ENCODE assay signal across 12 cellular contexts in the genomic region with DNA sequence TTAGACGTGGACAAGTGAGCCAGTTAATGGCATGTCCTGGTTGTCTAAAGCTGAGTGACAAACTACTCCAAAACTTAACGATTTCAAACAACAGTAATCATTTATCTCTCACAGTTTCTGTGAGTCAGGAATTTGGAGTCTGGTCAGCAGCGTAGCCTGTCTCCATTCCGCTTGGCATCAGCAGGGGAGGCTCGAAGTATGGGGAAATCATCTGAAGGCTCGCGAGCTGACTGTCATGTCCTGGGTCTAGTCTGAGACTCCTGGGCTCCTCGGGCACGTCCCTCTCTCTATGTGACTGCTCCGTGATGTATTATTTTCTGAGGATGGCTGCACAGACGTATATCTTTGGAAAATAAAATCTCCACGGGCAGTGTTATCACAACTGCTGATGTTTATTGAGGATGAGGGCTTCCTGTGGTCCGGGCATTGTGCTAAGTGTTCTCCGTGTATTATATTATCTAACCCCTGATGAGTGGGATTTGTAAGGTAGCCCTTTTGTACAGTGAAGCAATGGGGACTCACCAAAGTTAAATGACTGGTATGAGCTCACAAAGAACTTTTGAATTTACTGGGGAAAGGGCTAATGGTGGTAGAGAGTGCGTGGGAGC. TPM values are rescaled to one million over a fixed set of nuclear protein-coding genes. Genes with fewer than 3 reads are reported as not detected.
DNase-seq lines count a peak whose midpoint lies in the region; ATAC-seq and TF ChIP-seq lines count a peak whose summit lies in the region.
"Had no signal": no experiment of that assay in that cellular context is flagged by ENCODE, and none has a peak within 500 bp of the region (broad histone marks: within the 10 kb centered on the region; RNA-seq: fewer than 3 reads in every experiment).

No MANE protein-coding gene starts in this region.

- H3K36me3 Mint-ChIP-seq in memory B cell = peaks cover 19% of the 10 kb centered on the region

- peak; percentile 52 for DNase-seq in AG08396 (ENCODE audit: low spot score)
- DNase-seq in NCI-H146 treated with DMSO at 0.1 percent for 48 hours (lab: John Stamatoyannopoulos, UW; ENCODE audit: unreplicated experiment) = peak; percentile 65
- peak; percentile 71 for DNase-seq in brain microvascular endothelial cell
- no peak for DNase-seq in memory B cell (ENCODE audit: low spot score in 2 of 2)
- DNase-seq in sciatic nerve (ENCODE audit: low spot score) = no peak
- no peak for DNase-seq in NCI-H526 (lab: John Stamatoyannopoulos, UW)
- DNase-seq in activated CD4-positive, alpha-beta T cell treated with anti-CD3 and anti-CD28 coated beads for 4 hours = no peak
- DNase-seq: activated CD8-positive, alpha-beta memory T cell treated with anti-CD3 and anti-CD28 coated beads, Interleukin-2, amount 10 ng/mL, durations not matched to agents 7 days and 5 days; NCI-H1436 treated with DMSO at 0.1 percent for 48 hours; PC-3 had no signal

- no peak for TF ChIP-seq CTCF in brain microvascular endothelial cell (IDR thresholded peaks at IDR 0.05; ENCODE audit: low read depth, low read length, missing control alignments)

- no peaks in the 10 kb centered on the region for H3K27me3 Mint-ChIP-seq in memory B cell
- H3K27me3 Mint-ChIP-seq: activated CD8-positive, alpha-beta memory T cell treated with anti-CD3 and anti-CD28 coated beads, Interleukin-2, amount 10 ng/mL, durations not matched to agents 7 days and 5 days had no signal

- peak overlapping the region; percentile 53 for H3K27ac ChIP-seq in brain microvascular endothelial cell

- intact Hi-C loops in sciatic nerve (cut with DNase I) = no loop called here

- no peak overlapping the region for H3K4me3 Mint-ChIP-seq in memory B cell
- H3K4me3 Mint-ChIP-seq: activated CD8-positive, alpha-beta memory T cell treated with anti-CD3 and anti-CD28 coated beads, Interleukin-2, amount 10 ng/mL, durations not matched to agents 7 days and 5 days had no signal

- H3K36me3 ChIP-seq in brain microvascular endothelial cell (replicated peaks) = no peaks in the 10 kb centered on the region
- H3K36me3 ChIP-seq: neutrophil had no signal

- no peak overlapping the region for H3K4me3 ChIP-seq in brain microvascular endothelial cell (ENCODE audit: low read depth, low read length)

- in situ Hi-C loops in brain microvascular endothelial cell (cut with HindIII; ENCODE audit: low pct_ligation_motif_present, low sequenced_read_pairs) = no loop called here

- no peak for ATAC-seq in memory B cell (ENCODE audit: low read depth)
- ATAC-seq in sciatic nerve = no peak
- no peak for ATAC-seq in GM21723 (IDR thresholded peaks at IDR 0.05; ENCODE audit: unreplicated experiment)
- ATAC-seq: activated CD8-positive, alpha-beta memory T cell treated with anti-CD3 and anti-CD28 coated beads, Interleukin-2, amount 10 ng/mL, durations not matched to agents 7 days and 5 days; PC-3 had no signal

- peaks cover 65% of the 10 kb centered on the region for H3K4me1 Mint-ChIP-seq in memory B cell

- peaks cover 5% of the 10 kb centered on the region for H3K9me3 Mint-ChIP-seq in memory B cell

- H3K27ac Mint-ChIP-seq in memory B cell = peak overlapping the region; percentile 70

- no peaks in the 10 kb centered on the region for H3K27me3 ChIP-seq in brain microvascular endothelial cell (replicated peaks)
- H3K27me3 ChIP-seq: neutrophil had no signal

RNA-seq across cellular contexts. Expression of gene PCGF5, which starts 23.3 kb away (rescaled TPM):
- total RNA-seq in sciatic nerve = 54.2 TPM

Comparison
In these comparisons a context has a peak if more than half of its experiments do, and no peak if none do; other contexts are left out.
1. DNase-seq: peak in AG08396 (single experiment), NCI-H146 treated with DMSO at 0.1 percent for 48 hours (single experiment) and brain microvascular endothelial cell (single experiment); none in memory B cell (0 of 2), sciatic nerve (single experiment), NCI-H526 (0 of 2) and activated CD4-positive, alpha-beta T cell treated with anti-CD3 and anti-CD28 coated beads for 4 hours (0 of 2).